Comparison of ENCODE assay signal across 8 cellular contexts in genomic region chr3:168249539-168250414, GRCh38.
DNase-seq lines count a peak whose midpoint lies in the region; ATAC-seq lines count a peak whose summit lies in the region.

No MANE protein-coding gene starts in this region.

- H3K27me3 Mint-ChIP-seq in activated naive CD4-positive, alpha-beta T cell treated with anti-CD3 and anti-CD28 coated beads, Interleukin-2, amount 10 ng/mL, durations not matched to agents 7 days and 5 days = peaks cover 34% of the 10 kb centered on the region

- intact Hi-C loops in head of caudate nucleus (cut with DNase I) = no loop called here

- H3K27ac Mint-ChIP-seq in activated naive CD4-positive, alpha-beta T cell treated with anti-CD3 and anti-CD28 coated beads, Interleukin-2, amount 10 ng/mL, durations not matched to agents 7 days and 5 days = no peak overlapping the region

- peak overlapping the region; percentile 50 for H3K4me3 Mint-ChIP-seq in activated naive CD4-positive, alpha-beta T cell treated with anti-CD3 and anti-CD28 coated beads, Interleukin-2, amount 10 ng/mL, durations not matched to agents 7 days and 5 days

- ATAC-seq in GM19324 (IDR thresholded peaks at IDR 0.05; ENCODE audit: low FRiP score, unreplicated experiment) = peak; percentile 85
- peak; percentile 74 for ATAC-seq in HG03280 (IDR thresholded peaks at IDR 0.05; ENCODE audit: unreplicated experiment)

- H3K4me1 Mint-ChIP-seq in activated naive CD4-positive, alpha-beta T cell treated with anti-CD3 and anti-CD28 coated beads, Interleukin-2, amount 10 ng/mL, durations not matched to agents 7 days and 5 days = peaks cover 14% of the 10 kb centered on the region

- DNase-seq in DMS153 treated with DMSO at 0.1 percent for 48 hours (lab: John Stamatoyannopoulos, UW; ENCODE audit: unreplicated experiment) (peak; percentile 43), NCI-H446 treated with DMSO at 0.1 percent for 48 hours (lab: John Stamatoyannopoulos, UW) (peak; percentile 82), head of caudate nucleus (peak; percentile 45 to 92 (median 78)), occipital lobe (lab: John Stamatoyannopoulos, UW) (peak; percentile 62), cerebellar nuclear complex (lab: John Stamatoyannopoulos, UW) (no peak)
- DNase-seq in activated naive CD4-positive, alpha-beta T cell treated with anti-CD3 and anti-CD28 coated beads, Interleukin-2, amount 10 ng/mL, durations not matched to agents 7 days and 5 days = peak; percentile 31

- CTCF ChIA-PET in activated naive CD4-positive, alpha-beta T cell treated with anti-CD3 and anti-CD28 coated beads, Interleukin-2, amount 10 ng/mL, durations not matched to agents 7 days and 5 days (lab: Charles Lee) = interaction anchor here (1.0 kb wide), 1 partner anchor 9 kb away, joined by 4 read pairs; no protein-coding TSS in a partner anchor

- no peaks in the 10 kb centered on the region for H3K36me3 Mint-ChIP-seq in activated naive CD4-positive, alpha-beta T cell treated with anti-CD3 and anti-CD28 coated beads, Interleukin-2, amount 10 ng/mL, durations not matched to agents 7 days and 5 days

- H3K9me3 Mint-ChIP-seq in activated naive CD4-positive, alpha-beta T cell treated with anti-CD3 and anti-CD28 coated beads, Interleukin-2, amount 10 ng/mL, durations not matched to agents 7 days and 5 days = no peaks in the 10 kb centered on the region

Comparison
In these comparisons a context has a peak if more than half of its experiments do, and no peak if none do; other contexts are left out.
1. DNase-seq: peak in DMS153 treated with DMSO at 0.1 percent for 48 hours (single experiment), NCI-H446 treated with DMSO at 0.1 percent for 48 hours (single experiment), activated naive CD4-positive, alpha-beta T cell treated with anti-CD3 and anti-CD28 coated beads, Interleukin-2, amount 10 ng/mL, durations not matched to agents 7 days and 5 days (single experiment), head of caudate nucleus (42 of 42) and occipital lobe (single experiment); none in cerebellar nuclear complex (0 of 2).